8 cellular contexts compared by ENCODE assay signal in genomic region chr2:94600929-94601328, GRCh38.
DNase-seq lines count a peak whose midpoint lies in the region; ATAC-seq, FAIRE-seq and TF ChIP-seq lines count a peak whose summit lies in the region.
"Not testable (repeated sequence)": the region's sequence is repeated elsewhere in the genome, so short reads cannot be mapped to it uniquely, and the experiment has no call there.

No MANE protein-coding gene starts in this region.

- H3K4me2 ChIP-seq in astrocyte (ENCODE audit: low read length); K562 (ENCODE audit: insufficient read depth, low read length): not testable (repeated sequence)

- H3K36me3 Mint-ChIP-seq in astrocyte (ENCODE audit: low read depth, unreplicated experiment), result not testable (repeated sequence)

- not testable (repeated sequence) for TF ChIP-seq CTCF in C4-2B (conservative IDR thresholded peaks at IDR 0.05); LNCaP clone FGC (IDR thresholded peaks at IDR 0.05; ENCODE audit: control insufficient read depth, extremely low read depth, insufficient read depth); WERI-Rb-1 (IDR thresholded peaks at IDR 0.05; ENCODE audit: low read depth, low read length); astrocyte (IDR thresholded peaks at IDR 0.05; ENCODE audit: insufficient read depth, low read depth, low read length); K562 (IDR thresholded peaks at IDR 0.05 in 2 of 3, conservative IDR thresholded peaks at IDR 0.05 in 1 of 3; ENCODE audit: insufficient read depth in 2 of 3, low read depth in 1 of 3, low read length in 3 of 3)

- not testable (repeated sequence) for H3K9me3 ChIP-seq in WERI-Rb-1 (ENCODE audit: severe bottlenecking); astrocyte (ENCODE audit: insufficient read depth, low read depth, low read length); K562 (replicated peaks; ENCODE audit: control insufficient read depth, insufficient read depth, low read depth, low read length)

- POLR2A ChIA-PET in K562 (lab: Yijun Ruan, JAX), result not testable (repeated sequence)

- TF ChIP-seq RAD21 in K562 (CRISPR knock-in tag; conservative IDR thresholded peaks at IDR 0.05 in 1 of 2, IDR thresholded peaks at IDR 0.05 in 1 of 2), result not testable (repeated sequence)

- H3K36me3 ChIP-seq in WERI-Rb-1; astrocyte (ENCODE audit: insufficient read depth, low read length); K562 (ENCODE audit: control insufficient read depth, insufficient read depth, low read length): not testable (repeated sequence)

- not testable (repeated sequence) for TF ChIP-seq POLR2A in K562 (conservative IDR thresholded peaks at IDR 0.05)

- not testable (repeated sequence) for H3K4me1 ChIP-seq in astrocyte (ENCODE audit: insufficient read depth, low read length); K562 (replicated peaks in 1 of 2; ENCODE audit: control insufficient read depth in 2 of 2, insufficient read depth in 2 of 2, low read length in 2 of 2)

- ATAC-seq in K562, result not testable (repeated sequence)

- TF ChIP-seq EP300 in K562 (IDR thresholded peaks at IDR 0.05; ENCODE audit: low read length), result not testable (repeated sequence)

- intact Hi-C loops in K562 (cut with micrococcal nuclease), result not testable (repeated sequence)

- peak overlapping the region; percentile 6 for H3K27ac Mint-ChIP-seq in astrocyte (ENCODE audit: unreplicated experiment)

- WGBS in K562 (ENCODE audit: insufficient coverage, low coverage, missing lambda C conversion rate), result 0% methylated on average over 4 of the region's 4 CpGs

- FAIRE-seq in astrocyte (lab: Jason Lieb, UNC); K562 (lab: Jason Lieb, UNC): not testable (repeated sequence)

- not testable (repeated sequence) for BruUV-seq in K562 (replicated peaks; lab: Mats Ljungman, UMichigan)

- H3K79me2 ChIP-seq in astrocyte (ENCODE audit: insufficient read depth, low read length); K562 (ENCODE audit: control insufficient read depth, insufficient read depth, low read length): not testable (repeated sequence)

- peak; percentile 33 for DNase-seq in LNCaP clone FGC (ENCODE audit: low read depth)
- DNase-seq in NCI-H2171 treated with DMSO at 0.1 percent for 48 hours (lab: John Stamatoyannopoulos, UW), result peak; percentile 58
- DNase-seq in NCI-H82 (lab: John Stamatoyannopoulos, UW), result peak; percentile 90
- DNase-seq in NCI-H82 treated with DMSO at 0.1 percent for 48 hours (lab: John Stamatoyannopoulos, UW; ENCODE audit: unreplicated experiment), result peak; percentile 57
- DNase-seq in WERI-Rb-1, result peak; percentile 60
- DNase-seq in astrocyte (ENCODE audit: low read depth); K562 (ENCODE audit: extremely low read depth in 1 of 4, low spot score in 3 of 4): not testable (repeated sequence)

- not testable (repeated sequence) for H3K4me3 ChIP-seq in LNCaP clone FGC (ENCODE audit: low read depth, low read length); WERI-Rb-1 (ENCODE audit: low read depth, low read length); astrocyte (ENCODE audit: insufficient read depth, low read depth, low read length); K562

- H4K20me1 ChIP-seq in astrocyte (ENCODE audit: insufficient read depth, low read length); K562 (replicated peaks; ENCODE audit: control insufficient read depth, insufficient read depth, low read length): not testable (repeated sequence)

- H3K4me3 Mint-ChIP-seq in astrocyte (ENCODE audit: unreplicated experiment), result not testable (repeated sequence)

- in situ Hi-C loops in K562 (cut with MboI), result not testable (repeated sequence)

- H3K27ac ChIP-seq in C4-2B, result peak overlapping the region; percentile 11; the same call in 1 of the 2 replicates
- peak overlapping the region; percentile 68 for H3K27ac ChIP-seq in WERI-Rb-1
- H3K27ac ChIP-seq in astrocyte (ENCODE audit: low read depth, low read length); K562 (ENCODE audit: extremely low read depth, low read depth, low read length): not testable (repeated sequence)

- H3K27me3 Mint-ChIP-seq in astrocyte (ENCODE audit: low read depth, unreplicated experiment), result peaks cover 70% of the 10 kb centered on the region

- not testable (repeated sequence) for H3K4me1 Mint-ChIP-seq in astrocyte (ENCODE audit: low read depth, unreplicated experiment)

- not testable (repeated sequence) for H3K9me1 ChIP-seq in K562 (ENCODE audit: control insufficient read depth, insufficient read depth, low read length)

- H3K9ac ChIP-seq in astrocyte (ENCODE audit: low read length); K562 (ENCODE audit: insufficient read depth in 1 of 2, low read depth in 2 of 2, low read length in 2 of 2): not testable (repeated sequence)

- not testable (repeated sequence) for H2AFZ ChIP-seq in astrocyte (ENCODE audit: low read depth, low read length); K562 (ENCODE audit: low read depth, low read length)

- CTCF ChIA-PET in K562 (lab: Yijun Ruan, JAX; ENCODE audit: low intra/inter-chr PET ratio), result not testable (repeated sequence)

- H3K27me3 ChIP-seq in WERI-Rb-1 (ENCODE audit: insufficient read depth, low read depth, severe bottlenecking); astrocyte (ENCODE audit: insufficient read depth, low read length); K562 (ENCODE audit: control insufficient read depth in 2 of 2, insufficient read depth in 2 of 2, low read length in 2 of 2): not testable (repeated sequence)

- H3K9me3 Mint-ChIP-seq in astrocyte (ENCODE audit: unreplicated experiment), result not testable (repeated sequence)

TF ChIP-seq in K562, 482 proteins besides CTCF, POLR2A, EP300 and RAD21:
- 0 out of 2 replicates have a peak, but pooled peaks have one; percentile 13 for TF ChIP-seq NFIC (IDR thresholded peaks at IDR 0.05)
